In the genomic region with DNA sequence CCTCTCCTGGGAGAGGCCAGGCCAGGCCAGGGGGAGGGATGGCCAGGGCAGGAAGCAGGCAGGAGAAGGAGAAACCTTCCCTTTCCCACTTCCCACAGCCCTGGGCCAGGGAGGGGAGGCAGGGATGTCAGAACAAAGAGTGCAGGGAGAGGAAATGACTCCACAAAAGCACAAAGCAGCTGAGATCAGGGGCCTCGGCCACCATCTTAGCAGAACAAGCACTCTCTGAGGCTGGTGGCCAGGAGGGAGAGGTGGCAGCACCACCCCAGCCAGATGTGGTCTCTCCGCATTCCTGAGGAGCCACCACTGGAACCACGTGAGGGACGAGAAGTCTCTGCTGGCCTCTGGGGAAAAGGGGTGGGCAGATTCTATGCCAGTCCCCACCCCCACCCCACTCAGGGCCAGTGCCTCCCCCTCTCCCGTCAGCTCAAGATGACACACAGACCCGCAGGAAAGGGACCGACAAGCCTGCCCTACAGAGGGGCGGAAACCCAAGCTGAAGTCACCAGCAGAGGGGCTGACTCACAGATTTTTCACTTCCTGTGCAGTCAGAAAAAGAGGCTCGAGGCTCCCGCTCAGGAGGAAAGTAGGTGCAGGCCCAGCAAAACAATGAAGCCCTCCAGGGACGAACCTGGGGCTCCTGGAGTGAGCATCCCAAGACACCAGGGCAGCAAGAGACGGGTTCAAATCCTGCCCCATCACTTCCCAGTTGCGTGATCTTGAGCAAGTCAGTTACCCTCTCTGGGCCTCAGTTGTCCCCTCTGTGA, we compare ENCODE assay signal across 8 cellular contexts. TPM values are rescaled to one million over a fixed set of nuclear protein-coding genes. Genes with fewer than 3 reads are reported as not detected.
A peak's percentile ranks its signal among the peaks of the same experiment; 100 is the strongest.
DNase-seq lines count a peak whose midpoint lies in the region; ATAC-seq and TF ChIP-seq lines count a peak whose summit lies in the region.

No MANE protein-coding gene starts in this region.

- peaks cover 58% of the 10 kb centered on the region for H3K4me1 Mint-ChIP-seq in glutamatergic neuron (ENCODE audit: low read depth, unreplicated experiment)

- no peak for TF ChIP-seq CTCF in glutamatergic neuron (IDR thresholded peaks at IDR 0.05; ENCODE audit: partially characterized antibody, unreplicated experiment)

- H3K4me3 Mint-ChIP-seq in glutamatergic neuron (ENCODE audit: unreplicated experiment) = no peak overlapping the region

- H3K27me3 Mint-ChIP-seq in glutamatergic neuron (ENCODE audit: unreplicated experiment) = peaks cover 22% of the 10 kb centered on the region

- ATAC-seq in GM18498 (IDR thresholded peaks at IDR 0.05; ENCODE audit: unreplicated experiment) = peak; percentile 74
- peak; percentile 60 for ATAC-seq in HG02970 (IDR thresholded peaks at IDR 0.05; ENCODE audit: low FRiP score, unreplicated experiment)

- peaks cover 34% of the 10 kb centered on the region for H3K9me3 Mint-ChIP-seq in glutamatergic neuron (ENCODE audit: unreplicated experiment)

- DNase-seq in RPMI8226 = peak; percentile 97
- DNase-seq in activated T-helper 9 cell treated with anti-CD3 and anti-CD28 coated beads, Interleukin-2, amount 50 U/mL, for 16 hours (ENCODE audit: low read depth) = peak; percentile 79
- DNase-seq in glutamatergic neuron = no peak
- peak; percentile 73 to 77 for DNase-seq in stimulated activated CD4-positive, alpha-beta T cell treated with anti-CD3 and anti-CD28 coated beads, Interleukin-12 subunit alpha, Interleukin-12 subunit beta, amount 100 ng/mL, for 24 hours (ENCODE audit: low read depth in 2 of 2)
- no peak for DNase-seq in DMS114 treated with DMSO at 0.1 percent for 48 hours (lab: John Stamatoyannopoulos, UW; ENCODE audit: unreplicated experiment)
- no peak for DNase-seq in NCI-H1048 (lab: John Stamatoyannopoulos, UW)

- H3K36me3 Mint-ChIP-seq in glutamatergic neuron (ENCODE audit: unreplicated experiment) = no peaks in the 10 kb centered on the region

- peak overlapping the region; percentile 38 for H3K27ac Mint-ChIP-seq in glutamatergic neuron (ENCODE audit: unreplicated experiment)

RNA-seq across cellular contexts. Expression of gene ALDH4A1, which starts 24.1 kb away (rescaled TPM):
- total RNA-seq in glutamatergic neuron (ENCODE audit: unreplicated experiment) = 28.9 TPM

RNA-seq across cellular contexts. Expression of gene IFFO2, which starts 30.0 kb away (rescaled TPM):
- total RNA-seq in glutamatergic neuron (ENCODE audit: unreplicated experiment) = 107 TPM

Comparison
In these comparisons a context has a peak if more than half of its experiments do, and no peak if none do; other contexts are left out.
1. DNase-seq: peak in RPMI8226 (single experiment), activated T-helper 9 cell treated with anti-CD3 and anti-CD28 coated beads, Interleukin-2, amount 50 U/mL, for 16 hours (single experiment) and stimulated activated CD4-positive, alpha-beta T cell treated with anti-CD3 and anti-CD28 coated beads, Interleukin-12 subunit alpha, Interleukin-12 subunit beta, amount 100 ng/mL, for 24 hours (2 of 2); none in glutamatergic neuron (single experiment), DMS114 treated with DMSO at 0.1 percent for 48 hours (single experiment) and NCI-H1048 (single experiment).